Comparison of ENCODE assay signal across 12 cellular contexts in the genomic region with DNA sequence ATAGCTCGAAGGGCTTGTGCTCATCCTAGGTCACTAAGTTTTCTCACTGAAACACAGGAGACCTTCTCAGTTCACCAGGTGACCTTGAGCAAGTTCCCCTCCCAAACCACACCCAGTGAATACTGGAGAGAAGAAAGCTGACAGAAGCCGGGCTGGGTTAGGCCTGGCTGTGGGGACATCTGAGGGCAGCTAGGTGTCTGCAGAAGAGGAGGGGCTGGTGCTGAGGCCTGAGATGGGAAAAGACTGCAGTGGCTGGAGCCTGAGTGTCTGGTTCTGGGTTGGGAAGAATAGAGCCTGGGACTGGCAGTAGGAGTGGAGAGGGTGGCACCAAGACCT. TPM values are rescaled to one million over a fixed set of nuclear protein-coding genes. Genes with fewer than 3 reads are reported as not detected.
DNase-seq lines count a peak whose midpoint lies in the region; ATAC-seq, FAIRE-seq and TF ChIP-seq lines count a peak whose summit lies in the region.
"Had no signal": no experiment of that assay in that cellular context is flagged by ENCODE, and none has a peak within 500 bp of the region (broad histone marks: within the 10 kb centered on the region; RNA-seq: fewer than 3 reads in every experiment).

No MANE protein-coding gene starts in this region.

- 7% methylated on average over 2 of the region's 2 CpGs for WGBS in HepG2 (ENCODE audit: low lambda C conversion rate)
- 62% methylated on average over 2 of the region's 2 CpGs for WGBS in right lobe of liver (ENCODE audit: insufficient coverage, low coverage, low lambda C conversion rate, missing lambda C conversion rate)

- POLR2A ChIA-PET in HepG2 (lab: Yijun Ruan, JAX) = interaction anchor here (1.6 kb wide), 1 partner anchor 10 kb away, joined by 5 read pairs; no protein-coding TSS in a partner anchor

- TF ChIP-seq EP300 in HepG2 (IDR thresholded peaks at IDR 0.05; ENCODE audit: low read depth in 2 of 2, low read length in 2 of 2) (no peak), HepG2 (CRISPR knock-in tag; IDR thresholded peaks at IDR 0.05; ENCODE audit: borderline replicate concordance) (no peak)

- H3K79me2 ChIP-seq in HepG2 (ENCODE audit: insufficient read depth, low read length) = no peaks in the 10 kb centered on the region

- H2AFZ ChIP-seq in HepG2 (ENCODE audit: low read length) = no peak overlapping the region

- peak overlapping the region; percentile 84; the same call in 1 of the 2 replicates for H3K4me2 ChIP-seq in HepG2 (ENCODE audit: low read depth, low read length)

- H3K27me3 ChIP-seq in HepG2 (ENCODE audit: control insufficient read depth in 1 of 2, insufficient read depth in 2 of 2, low read length in 2 of 2) (peaks cover 1 to 28% of the 10 kb centered on the region in 2 experiments; a peak in 4 of 5 replicates), right lobe of liver (no peaks in the 10 kb centered on the region)
- H3K27me3 ChIP-seq: suprapubic skin had no signal

- peak overlapping the region in 1 of 3 experiments; percentile 64; a peak in 1 of 6 replicates for H3K4me3 ChIP-seq in HepG2 (replicated peaks in 1 of 3; ENCODE audit: insufficient read depth in 1 of 3, low read depth in 2 of 3, low read length in 3 of 3)
- no peak overlapping the region for H3K4me3 ChIP-seq in right lobe of liver

- no peak overlapping the region for H3K27ac Mint-ChIP-seq in glutamatergic neuron (ENCODE audit: unreplicated experiment)
- no peak overlapping the region for H3K27ac Mint-ChIP-seq in nephron progenitor cell
- H3K27ac Mint-ChIP-seq in type B pancreatic cell = peak overlapping the region; percentile 77

- H3K4me1 Mint-ChIP-seq in glutamatergic neuron (ENCODE audit: low read depth, unreplicated experiment) (peaks cover 5% of the 10 kb centered on the region), nephron progenitor cell (peaks cover 27% of the 10 kb centered on the region), type B pancreatic cell (ENCODE audit: unreplicated experiment) (peaks cover 10% of the 10 kb centered on the region)

- no peak for TF ChIP-seq RAD21 in HepG2 (CRISPR knock-in tag; IDR thresholded peaks at IDR 0.05)

- DNase-seq in HepG2 (ENCODE audit: low spot score) (no peak), right lobe of liver (no peak), glutamatergic neuron (no peak), nephron progenitor cell (no peak), type B pancreatic cell (ENCODE audit: extremely low spot score, unreplicated experiment) (no peak), HUDEP-2 (lab: John Stamatoyannopoulos, UW; ENCODE audit: unreplicated experiment in 76 of 76) (no peak), LoVo (ENCODE audit: low spot score) (no peak)
- DNase-seq: activated CD4-positive, alpha-beta T cell treated with anti-CD3 and anti-CD28 coated beads for 1 hour; activated T-cell treated with anti-CD3 and anti-CD28 coated beads, Interleukin-2, amount 50 U/mL, for 4 hours had no signal

- no peak for FAIRE-seq in HepG2 (lab: Jason Lieb, UNC)

- H3K36me3 Mint-ChIP-seq in glutamatergic neuron (ENCODE audit: unreplicated experiment) (no peaks in the 10 kb centered on the region), nephron progenitor cell (ENCODE audit: low read depth) (no peaks in the 10 kb centered on the region), type B pancreatic cell (no peaks in the 10 kb centered on the region)

- intact Hi-C loops in HepG2 (cut with micrococcal nuclease; ENCODE audit: unreplicated experiment) (no loop called here), right lobe of liver (cut with DNase I) (no loop called here)

- CTCF ChIA-PET in HepG2 (lab: Yijun Ruan, JAX; ENCODE audit: low intra/inter-chr PET ratio, low total read pairs) = no interaction called here

- no TSS peak for BruUV-seq in HepG2 (replicated peaks; lab: Mats Ljungman, UMichigan)

- H3K9me3 Mint-ChIP-seq in glutamatergic neuron (ENCODE audit: unreplicated experiment) (peaks cover 5% of the 10 kb centered on the region), nephron progenitor cell (no peaks in the 10 kb centered on the region), type B pancreatic cell (no peaks in the 10 kb centered on the region)
- H3K9me3 Mint-ChIP-seq: activated T-cell treated with anti-CD3 and anti-CD28 coated beads, Interleukin-2, amount 50 U/mL, for 4 hours had no signal

- H4K20me1 ChIP-seq in HepG2 (ENCODE audit: insufficient read depth, low read length) = no peaks in the 10 kb centered on the region

- TF ChIP-seq CTCF in HepG2 (CRISPR knock-in tag; IDR thresholded peaks at IDR 0.05) = no peak
- no peak for TF ChIP-seq CTCF in right lobe of liver (IDR thresholded peaks at IDR 0.05)
- no peak for TF ChIP-seq CTCF in glutamatergic neuron (IDR thresholded peaks at IDR 0.05; ENCODE audit: partially characterized antibody, unreplicated experiment)
- no peak for TF ChIP-seq CTCF in nephron progenitor cell (IDR thresholded peaks at IDR 0.05)
- no peak for TF ChIP-seq CTCF in type B pancreatic cell (conservative IDR thresholded peaks at IDR 0.05)

- H3K4me1 ChIP-seq in HepG2 (ENCODE audit: insufficient read depth, low read length) = peaks cover 37% of the 10 kb centered on the region
- H3K4me1 ChIP-seq in right lobe of liver = peaks cover 0 to 4% (median 0%) of the 10 kb centered on the region in 4 donors

- H3K36me3 ChIP-seq in HepG2 (replicated peaks in 1 of 2; ENCODE audit: control insufficient read depth in 1 of 2, insufficient read depth in 2 of 2, low read length in 2 of 2) (no peaks in the 10 kb centered on the region), right lobe of liver (no peaks in the 10 kb centered on the region)
- H3K36me3 ChIP-seq: suprapubic skin had no signal

- H3K27me3 Mint-ChIP-seq in glutamatergic neuron (ENCODE audit: unreplicated experiment) (peaks cover 3% of the 10 kb centered on the region), nephron progenitor cell (ENCODE audit: low read depth, poor library complexity) (peaks cover 13% of the 10 kb centered on the region), type B pancreatic cell (peaks cover 12% of the 10 kb centered on the region)

- peak overlapping the region; percentile 62; the same call in 1 of the 2 replicates for H3K9ac ChIP-seq in HepG2 (ENCODE audit: insufficient read depth, low read depth, low read length)

- H3K9me3 ChIP-seq in HepG2 (ENCODE audit: low read length) (no peaks in the 10 kb centered on the region), right lobe of liver (no peaks in the 10 kb centered on the region)
- H3K9me3 ChIP-seq: suprapubic skin had no signal

- H3K4me3 Mint-ChIP-seq in glutamatergic neuron (ENCODE audit: unreplicated experiment) = peak overlapping the region; percentile 16
- peak overlapping the region; percentile 60 for H3K4me3 Mint-ChIP-seq in nephron progenitor cell
- peak overlapping the region; percentile 76 for H3K4me3 Mint-ChIP-seq in type B pancreatic cell
- H3K4me3 Mint-ChIP-seq: activated T-cell treated with anti-CD3 and anti-CD28 coated beads, Interleukin-2, amount 50 U/mL, for 4 hours had no signal

- TF ChIP-seq POLR2A in HepG2 (IDR thresholded peaks at IDR 0.05; ENCODE audit: insufficient read depth in 1 of 2, low read depth in 2 of 2, low read length in 2 of 2) (no peak), right lobe of liver (IDR thresholded peaks at IDR 0.05) (no peak)

- in situ Hi-C loops in HepG2 (cut with HindIII; ENCODE audit: extremely low pct_ligation_motif_present, low pct_unique_long_range_greater_than_20kb) = no loop called here

- H3K27ac ChIP-seq in HepG2 (ENCODE audit: extremely low read length, insufficient read depth, low read length) (no peak overlapping the region), right lobe of liver (no peak overlapping the region)
- H3K27ac ChIP-seq: suprapubic skin had no signal

- ATAC-seq in HepG2 (peak; percentile 29), right lobe of liver (no peak), HG03571 (IDR thresholded peaks at IDR 0.05; ENCODE audit: unreplicated experiment) (no peak)
- ATAC-seq: activated T-cell treated with anti-CD3 and anti-CD28 coated beads, Interleukin-2, amount 50 U/mL, for 4 hours had no signal

RNA-seq across cellular contexts. Expression of gene INPP5J, which starts 0.6 kb away (rescaled TPM):
- total RNA-seq in HepG2 (2016; rRNA removed; fragmentation: Illumina TruSeq; extraction: Trizol) = 0.15 and 0.24 TPM in 2 replicates
- total RNA-seq in HepG2 (2016; cell fraction: cytosol; rRNA removed; fragmentation: Illumina TruSeq; extraction: Trizol; ENCODE audit: low read depth) = 0.09 TPM in 1 of 2 replicates, not detected in the other
- 0.42 and 0.45 TPM in 2 replicates for total RNA-seq in HepG2 (2016; cell fraction: insoluble cytoplasmic fraction; rRNA removed; fragmentation: Illumina TruSeq; extraction: Trizol)
- 0.34 and 0.40 TPM in 2 replicates for total RNA-seq in HepG2 (2016; cell fraction: membrane; rRNA removed; fragmentation: Illumina TruSeq; extraction: Trizol)
- total RNA-seq in HepG2 (2016; cell fraction: nucleus; rRNA removed; fragmentation: Illumina TruSeq; extraction: Trizol) = 0.47 TPM in 2 replicates
- polyA plus RNA-seq in HepG2 (2011; rRNA removed) = 1.1 and 1.3 TPM in 2 replicates
- 0.41 and 0.62 TPM in 2 replicates for polyA plus RNA-seq in HepG2 (2011; cell fraction: cytosol; rRNA removed)
- 6.2 and 7.6 TPM in 2 replicates for polyA plus RNA-seq in HepG2 (2011; cell fraction: nucleus; rRNA removed)
- polyA plus RNA-seq in HepG2 (2012) = 0.30 and 1.7 TPM in 2 replicates
- polyA plus RNA-seq in HepG2 (2016; cell fraction: cytosol; fragmentation: Illumina TruSeq; extraction: Trizol; ENCODE audit: low read depth) = 0.11 and 0.18 TPM in 2 replicates
- polyA plus RNA-seq in HepG2 (2016; cell fraction: insoluble cytoplasmic fraction; fragmentation: Illumina TruSeq; extraction: Trizol; ENCODE audit: low read depth) = 0.26 and 0.52 TPM in 2 replicates
- 0.27 and 0.29 TPM in 2 replicates for polyA plus RNA-seq in HepG2 (2016; cell fraction: membrane; fragmentation: Illumina TruSeq; extraction: Trizol; ENCODE audit: low read depth)
- 1.9 and 3.2 TPM in 2 replicates for polyA plus RNA-seq in HepG2 (2016; cell fraction: nucleus; fragmentation: Illumina TruSeq; extraction: Trizol; ENCODE audit: insufficient read depth, low read depth)
- polyA minus RNA-seq in HepG2 (2011; rRNA and poly(A)+ RNA removed; ENCODE audit: low replicate concordance) = 0.88 and 5.2 TPM in 2 replicates
- polyA minus RNA-seq in HepG2 (2011; cell fraction: cytosol; rRNA and poly(A)+ RNA removed) = 0.35 and 0.49 TPM in 2 replicates
- polyA minus RNA-seq in HepG2 (2011; cell fraction: nucleus; rRNA and poly(A)+ RNA removed) = 0.62 and 1.7 TPM in 2 replicates
- total RNA-seq in right lobe of liver = under 1 TPM in 4 of 6 experiments, not detected in 2; 0.12 to 0.49 (median 0.26) TPM
- 15.4 TPM for total RNA-seq in glutamatergic neuron (ENCODE audit: unreplicated experiment)
- total RNA-seq in type B pancreatic cell (ENCODE audit: low replicate concordance) = 8.7 and 9.3 TPM in 2 replicates

RNA-seq across cellular contexts. Expression of gene SELENOM, which starts 14.8 kb away (rescaled TPM):
- total RNA-seq in HepG2 (2016; rRNA removed; fragmentation: Illumina TruSeq; extraction: Trizol) = 2.4 and 4.1 TPM in 2 replicates
- total RNA-seq in HepG2 (2016; cell fraction: cytosol; rRNA removed; fragmentation: Illumina TruSeq; extraction: Trizol; ENCODE audit: low read depth) = 1.9 and 4.6 TPM in 2 replicates
- 1.6 and 3.5 TPM in 2 replicates for total RNA-seq in HepG2 (2016; cell fraction: insoluble cytoplasmic fraction; rRNA removed; fragmentation: Illumina TruSeq; extraction: Trizol)
- 1.9 and 2.9 TPM in 2 replicates for total RNA-seq in HepG2 (2016; cell fraction: membrane; rRNA removed; fragmentation: Illumina TruSeq; extraction: Trizol)
- total RNA-seq in HepG2 (2016; cell fraction: nucleus; rRNA removed; fragmentation: Illumina TruSeq; extraction: Trizol) = 1.5 and 2.6 TPM in 2 replicates
- polyA plus RNA-seq in HepG2 (2011; rRNA removed) = 4.3 and 5.5 TPM in 2 replicates
- 5.8 and 12.6 TPM in 2 replicates for polyA plus RNA-seq in HepG2 (2011; cell fraction: cytosol; rRNA removed)
- polyA plus RNA-seq in HepG2 (2011; cell fraction: nucleus; rRNA removed) = 5.9 and 7.6 TPM in 2 replicates
- polyA plus RNA-seq in HepG2 (2012) = 2.5 and 2.9 TPM in 2 replicates
- 3.5 and 5.0 TPM in 2 replicates for polyA plus RNA-seq in HepG2 (2016; cell fraction: cytosol; fragmentation: Illumina TruSeq; extraction: Trizol; ENCODE audit: low read depth)
- 2.3 and 2.8 TPM in 2 replicates for polyA plus RNA-seq in HepG2 (2016; cell fraction: insoluble cytoplasmic fraction; fragmentation: Illumina TruSeq; extraction: Trizol; ENCODE audit: low read depth)
- polyA plus RNA-seq in HepG2 (2016; cell fraction: membrane; fragmentation: Illumina TruSeq; extraction: Trizol; ENCODE audit: low read depth) = 4.2 and 4.5 TPM in 2 replicates
- 3.5 and 5.2 TPM in 2 replicates for polyA plus RNA-seq in HepG2 (2016; cell fraction: nucleus; fragmentation: Illumina TruSeq; extraction: Trizol; ENCODE audit: insufficient read depth, low read depth)
- 1.4 and 4.9 TPM in 2 replicates for polyA minus RNA-seq in HepG2 (2011; rRNA and poly(A)+ RNA removed; ENCODE audit: low replicate concordance)
- polyA minus RNA-seq in HepG2 (2011; cell fraction: cytosol; rRNA and poly(A)+ RNA removed) = 1.8 and 2.3 TPM in 2 replicates
- polyA minus RNA-seq in HepG2 (2011; cell fraction: nucleus; rRNA and poly(A)+ RNA removed) = 1.5 and 2.4 TPM in 2 replicates
- 10 to 100 TPM in 3 of 6 experiments, 1 to 10 TPM in 3; 4.7 to 52.0 (median 9.4) TPM for total RNA-seq in right lobe of liver
- 40.9 TPM for total RNA-seq in glutamatergic neuron (ENCODE audit: unreplicated experiment)
- 13.7 and 22.4 TPM in 2 replicates for total RNA-seq in type B pancreatic cell (ENCODE audit: low replicate concordance)

RNA-seq across cellular contexts. Expression of gene PLA2G3, which starts 18.1 kb away (rescaled TPM):
- total RNA-seq in HepG2 (2016; rRNA removed; fragmentation: Illumina TruSeq; extraction: Trizol) (0.11 and 0.42 TPM in 2 replicates), right lobe of liver (not detected), glutamatergic neuron (ENCODE audit: unreplicated experiment) (1.3 TPM), type B pancreatic cell (ENCODE audit: low replicate concordance) (0.14 and 0.75 TPM in 2 replicates)
- 0.09 and 0.20 TPM in 2 replicates for total RNA-seq in HepG2 (2016; cell fraction: cytosol; rRNA removed; fragmentation: Illumina TruSeq; extraction: Trizol; ENCODE audit: low read depth)
- total RNA-seq in HepG2 (2016; cell fraction: insoluble cytoplasmic fraction; rRNA removed; fragmentation: Illumina TruSeq; extraction: Trizol) = 0.09 and 0.32 TPM in 2 replicates
- 0.19 and 0.21 TPM in 2 replicates for total RNA-seq in HepG2 (2016; cell fraction: membrane; rRNA removed; fragmentation: Illumina TruSeq; extraction: Trizol)
- total RNA-seq in HepG2 (2016; cell fraction: nucleus; rRNA removed; fragmentation: Illumina TruSeq; extraction: Trizol) = 0.25 and 0.34 TPM in 2 replicates
- 0.12 and 0.24 TPM in 2 replicates for polyA plus RNA-seq in HepG2 (2011; rRNA removed)
- 0.17 TPM in 2 replicates for polyA plus RNA-seq in HepG2 (2011; cell fraction: cytosol; rRNA removed)
- polyA plus RNA-seq in HepG2 (2011; cell fraction: nucleus; rRNA removed) = 0.16 and 0.21 TPM in 2 replicates
- polyA plus RNA-seq in HepG2 (2012) = 0.15 and 0.37 TPM in 2 replicates
- 0.06 and 0.14 TPM in 2 replicates for polyA plus RNA-seq in HepG2 (2016; cell fraction: cytosol; fragmentation: Illumina TruSeq; extraction: Trizol; ENCODE audit: low read depth)
- polyA plus RNA-seq in HepG2 (2016; cell fraction: insoluble cytoplasmic fraction; fragmentation: Illumina TruSeq; extraction: Trizol; ENCODE audit: low read depth) = 0.08 and 0.14 TPM in 2 replicates
- 0.09 TPM in 1 of 2 replicates, not detected in the other for polyA plus RNA-seq in HepG2 (2016; cell fraction: membrane; fragmentation: Illumina TruSeq; extraction: Trizol; ENCODE audit: low read depth)
- polyA plus RNA-seq in HepG2 (2016; cell fraction: nucleus; fragmentation: Illumina TruSeq; extraction: Trizol; ENCODE audit: insufficient read depth, low read depth) = 0.55 and 0.78 TPM in 2 replicates
- 0.30 and 0.40 TPM in 2 replicates for polyA minus RNA-seq in HepG2 (2011; rRNA and poly(A)+ RNA removed; ENCODE audit: low replicate concordance)
- not detected in 2 replicates for polyA minus RNA-seq in HepG2 (2011; cell fraction: cytosol; rRNA and poly(A)+ RNA removed)
- not detected in 2 replicates for polyA minus RNA-seq in HepG2 (2011; cell fraction: nucleus; rRNA and poly(A)+ RNA removed)
- total RNA-seq: activated T-cell treated with anti-CD3 and anti-CD28 coated beads, Interleukin-2, amount 50 U/mL, for 4 hours; HT-29 had no signal

RNA-seq across cellular contexts. Expression of gene RNF185, which starts 37.8 kb away (rescaled TPM):
- 21.4 and 28.8 TPM in 2 replicates for total RNA-seq in HepG2 (2016; rRNA removed; fragmentation: Illumina TruSeq; extraction: Trizol)
- total RNA-seq in HepG2 (2016; cell fraction: cytosol; rRNA removed; fragmentation: Illumina TruSeq; extraction: Trizol; ENCODE audit: low read depth) = 2.9 and 3.2 TPM in 2 replicates
- 21.9 and 28.5 TPM in 2 replicates for total RNA-seq in HepG2 (2016; cell fraction: insoluble cytoplasmic fraction; rRNA removed; fragmentation: Illumina TruSeq; extraction: Trizol)
- total RNA-seq in HepG2 (2016; cell fraction: membrane; rRNA removed; fragmentation: Illumina TruSeq; extraction: Trizol) = 11.3 and 11.9 TPM in 2 replicates
- total RNA-seq in HepG2 (2016; cell fraction: nucleus; rRNA removed; fragmentation: Illumina TruSeq; extraction: Trizol) = 12.0 and 13.7 TPM in 2 replicates
- polyA plus RNA-seq in HepG2 (2011; rRNA removed) = 26.4 and 27.5 TPM in 2 replicates
- polyA plus RNA-seq in HepG2 (2011; cell fraction: cytosol; rRNA removed) = 21.8 and 27.3 TPM in 2 replicates
- 19.0 and 20.4 TPM in 2 replicates for polyA plus RNA-seq in HepG2 (2011; cell fraction: nucleus; rRNA removed)
- polyA plus RNA-seq in HepG2 (2012) = 15.4 and 15.6 TPM in 2 replicates
- 1.6 and 1.7 TPM in 2 replicates for polyA plus RNA-seq in HepG2 (2016; cell fraction: cytosol; fragmentation: Illumina TruSeq; extraction: Trizol; ENCODE audit: low read depth)
- polyA plus RNA-seq in HepG2 (2016; cell fraction: insoluble cytoplasmic fraction; fragmentation: Illumina TruSeq; extraction: Trizol; ENCODE audit: low read depth) = 27.8 and 28.1 TPM in 2 replicates
- polyA plus RNA-seq in HepG2 (2016; cell fraction: membrane; fragmentation: Illumina TruSeq; extraction: Trizol; ENCODE audit: low read depth) = 6.4 and 6.8 TPM in 2 replicates
- polyA plus RNA-seq in HepG2 (2016; cell fraction: nucleus; fragmentation: Illumina TruSeq; extraction: Trizol; ENCODE audit: insufficient read depth, low read depth) = 21.5 and 21.8 TPM in 2 replicates
- polyA minus RNA-seq in HepG2 (2011; rRNA and poly(A)+ RNA removed; ENCODE audit: low replicate concordance) = 17.6 and 24.2 TPM in 2 replicates
- polyA minus RNA-seq in HepG2 (2011; cell fraction: cytosol; rRNA and poly(A)+ RNA removed) = 10.1 and 10.4 TPM in 2 replicates
- polyA minus RNA-seq in HepG2 (2011; cell fraction: nucleus; rRNA and poly(A)+ RNA removed) = 9.1 and 11.8 TPM in 2 replicates
- total RNA-seq in right lobe of liver = 10 to 100 TPM; 28.7 to 40.8 (median 37.4) TPM
- 27.4 TPM for total RNA-seq in glutamatergic neuron (ENCODE audit: unreplicated experiment)
- total RNA-seq in type B pancreatic cell (ENCODE audit: low replicate concordance) = 32.6 and 41.2 TPM in 2 replicates

RNA-seq across cellular contexts. Expression of gene SMTN, which starts 41.0 kb away (rescaled TPM):
- total RNA-seq in HepG2 (2016; rRNA removed; fragmentation: Illumina TruSeq; extraction: Trizol) (6.9 and 14.7 TPM in 2 replicates), right lobe of liver (10 to 100 TPM; 16.9 to 54.1 (median 24.3) TPM), glutamatergic neuron (ENCODE audit: unreplicated experiment) (13.3 TPM), type B pancreatic cell (ENCODE audit: low replicate concordance) (27.1 and 54.0 TPM in 2 replicates)
- total RNA-seq in HepG2 (2016; cell fraction: cytosol; rRNA removed; fragmentation: Illumina TruSeq; extraction: Trizol; ENCODE audit: low read depth) = 2.5 and 3.0 TPM in 2 replicates
- 5.5 and 15.8 TPM in 2 replicates for total RNA-seq in HepG2 (2016; cell fraction: insoluble cytoplasmic fraction; rRNA removed; fragmentation: Illumina TruSeq; extraction: Trizol)
- total RNA-seq in HepG2 (2016; cell fraction: membrane; rRNA removed; fragmentation: Illumina TruSeq; extraction: Trizol) = 7.5 and 8.5 TPM in 2 replicates
- 17.4 and 23.6 TPM in 2 replicates for total RNA-seq in HepG2 (2016; cell fraction: nucleus; rRNA removed; fragmentation: Illumina TruSeq; extraction: Trizol)
- 24.2 and 26.1 TPM in 2 replicates for polyA plus RNA-seq in HepG2 (2011; rRNA removed)
- polyA plus RNA-seq in HepG2 (2011; cell fraction: cytosol; rRNA removed) = 10.8 and 14.8 TPM in 2 replicates
- 129 and 177 TPM in 2 replicates for polyA plus RNA-seq in HepG2 (2011; cell fraction: nucleus; rRNA removed)
- polyA plus RNA-seq in HepG2 (2012) = 16.2 and 21.3 TPM in 2 replicates
- 2.3 and 3.6 TPM in 2 replicates for polyA plus RNA-seq in HepG2 (2016; cell fraction: cytosol; fragmentation: Illumina TruSeq; extraction: Trizol; ENCODE audit: low read depth)
- 6.1 and 9.7 TPM in 2 replicates for polyA plus RNA-seq in HepG2 (2016; cell fraction: insoluble cytoplasmic fraction; fragmentation: Illumina TruSeq; extraction: Trizol; ENCODE audit: low read depth)
- 5.1 and 6.6 TPM in 2 replicates for polyA plus RNA-seq in HepG2 (2016; cell fraction: membrane; fragmentation: Illumina TruSeq; extraction: Trizol; ENCODE audit: low read depth)
- 48.9 and 50.6 TPM in 2 replicates for polyA plus RNA-seq in HepG2 (2016; cell fraction: nucleus; fragmentation: Illumina TruSeq; extraction: Trizol; ENCODE audit: insufficient read depth, low read depth)
- polyA minus RNA-seq in HepG2 (2011; rRNA and poly(A)+ RNA removed; ENCODE audit: low replicate concordance) = 5.1 and 18.8 TPM in 2 replicates
- polyA minus RNA-seq in HepG2 (2011; cell fraction: cytosol; rRNA and poly(A)+ RNA removed) = 11.6 and 13.2 TPM in 2 replicates
- 28.8 and 31.8 TPM in 2 replicates for polyA minus RNA-seq in HepG2 (2011; cell fraction: nucleus; rRNA and poly(A)+ RNA removed)

Comparison
In these comparisons a context has a peak if more than half of its experiments do, and no peak if none do; other contexts are left out.
1. H3K4me3 Mint-ChIP-seq: peak in every context shown above with its lines; median percentile 76 in type B pancreatic cell; 60 in nephron progenitor cell; 16 in glutamatergic neuron.